23 cellular contexts compared by ENCODE assay signal in the genomic region with DNA sequence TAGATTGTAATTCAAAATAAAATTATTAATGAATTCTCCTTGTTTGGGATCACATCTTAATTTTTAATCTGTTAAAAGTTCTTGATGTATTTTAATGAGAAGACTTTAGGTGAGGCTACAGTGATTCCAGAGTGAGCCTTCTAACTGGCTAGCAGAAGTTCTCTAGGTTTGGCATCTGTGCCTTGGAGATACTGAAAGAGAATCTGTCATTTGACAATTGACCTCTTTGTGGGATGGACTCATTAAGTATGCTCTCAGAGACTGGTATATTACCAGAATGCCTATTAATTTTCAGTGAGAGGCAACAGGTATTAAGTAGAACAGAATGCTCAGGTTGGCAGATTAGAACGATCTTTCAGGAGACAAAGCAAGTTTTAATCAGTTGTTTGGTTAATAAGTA.
"Had no signal": no experiment of that assay in that cellular context is flagged by ENCODE, and none has a peak within 500 bp of the region (broad histone marks: within the 10 kb centered on the region; RNA-seq: fewer than 3 reads in every experiment).

No MANE protein-coding gene starts in this region.

- H3K4me1 ChIP-seq: right atrium auricular region, testis had no signal

- H3K27ac ChIP-seq: esophagus squamous epithelium, pancreas, right atrium auricular region, testis, transverse colon, WERI-Rb-1 had no signal

- H3K27ac Mint-ChIP-seq: activated CD4-positive, alpha-beta memory T cell treated with anti-CD3 and anti-CD28 coated beads, Interleukin-2, amount 10 ng/mL, durations not matched to agents 7 days and 5 days; activated CD4-positive, alpha-beta T cell treated with anti-CD3 and anti-CD28 coated beads, Interleukin-2, amount 10 ng/mL, durations not matched to agents 7 days and 5 days; activated naive CD8-positive, alpha-beta T cell treated with anti-CD3 and anti-CD28 coated beads, Interleukin-2, amount 50 U/mL, for 24 hours; activated T-helper 17 cell treated with anti-CD3 and anti-CD28 coated beads, Interleukin-2, amount 50 U/mL, for 72 hours; endodermal cell had no signal

- H3K9me3 ChIP-seq: esophagus squamous epithelium, pancreas, right atrium auricular region, testis, transverse colon had no signal

- H3K27me3 ChIP-seq: esophagus squamous epithelium, pancreas, right atrium auricular region, testis, transverse colon had no signal

- H3K4me3 Mint-ChIP-seq: activated CD4-positive, alpha-beta memory T cell treated with anti-CD3 and anti-CD28 coated beads, Interleukin-2, amount 10 ng/mL, durations not matched to agents 7 days and 5 days; activated CD4-positive, alpha-beta T cell treated with anti-CD3 and anti-CD28 coated beads, Interleukin-2, amount 10 ng/mL, durations not matched to agents 7 days and 5 days; activated naive CD8-positive, alpha-beta T cell treated with anti-CD3 and anti-CD28 coated beads, Interleukin-2, amount 50 U/mL, for 24 hours; activated T-cell treated with anti-CD3 and anti-CD28 coated beads, Interleukin-2, amount 50 U/mL, for 4 hours; activated T-helper 17 cell treated with anti-CD3 and anti-CD28 coated beads, Interleukin-2, amount 50 U/mL, for 72 hours; endodermal cell had no signal

- H3K27me3 Mint-ChIP-seq: activated CD4-positive, alpha-beta memory T cell treated with anti-CD3 and anti-CD28 coated beads, Interleukin-2, amount 10 ng/mL, durations not matched to agents 7 days and 5 days; activated CD4-positive, alpha-beta T cell treated with anti-CD3 and anti-CD28 coated beads, Interleukin-2, amount 10 ng/mL, durations not matched to agents 7 days and 5 days; activated naive CD8-positive, alpha-beta T cell treated with anti-CD3 and anti-CD28 coated beads, Interleukin-2, amount 50 U/mL, for 24 hours; activated T-helper 17 cell treated with anti-CD3 and anti-CD28 coated beads, Interleukin-2, amount 50 U/mL, for 72 hours had no signal

- H3K4me3 ChIP-seq: esophagus squamous epithelium, pancreas, right atrium auricular region, testis, transverse colon had no signal

- H3K9me3 Mint-ChIP-seq: activated CD4-positive, alpha-beta memory T cell treated with anti-CD3 and anti-CD28 coated beads, Interleukin-2, amount 10 ng/mL, durations not matched to agents 7 days and 5 days; activated CD4-positive, alpha-beta T cell treated with anti-CD3 and anti-CD28 coated beads, Interleukin-2, amount 10 ng/mL, durations not matched to agents 7 days and 5 days; activated naive CD8-positive, alpha-beta T cell treated with anti-CD3 and anti-CD28 coated beads, Interleukin-2, amount 50 U/mL, for 24 hours; activated T-cell treated with anti-CD3 and anti-CD28 coated beads, Interleukin-2, amount 50 U/mL, for 4 hours; activated T-helper 17 cell treated with anti-CD3 and anti-CD28 coated beads, Interleukin-2, amount 50 U/mL, for 72 hours; endodermal cell; nephron had no signal

- DNase-seq: activated CD4-positive, alpha-beta memory T cell treated with anti-CD3 and anti-CD28 coated beads, Interleukin-2, amount 10 ng/mL, durations not matched to agents 7 days and 5 days; activated CD4-positive, alpha-beta T cell treated with anti-CD3 and anti-CD28 coated beads for 1 hour; activated CD4-positive, alpha-beta T cell treated with anti-CD3 and anti-CD28 coated beads, Interleukin-2, amount 10 ng/mL, durations not matched to agents 7 days and 5 days; activated CD8-positive, alpha-beta memory T cell treated with anti-CD3 and anti-CD28 coated beads, Interleukin-2, amount 50 U/mL, for 48 hours; activated gamma-delta T cell treated with Interleukin-2 at 50 U/mL for 16 hours; activated naive CD4-positive, alpha-beta T cell treated with anti-CD3 and anti-CD28 coated beads, Interleukin-2, amount 50 U/mL, for 16 hours; activated naive CD8-positive, alpha-beta T cell treated with anti-CD3 and anti-CD28 coated beads, Interleukin-2, amount 50 U/mL, for 24 hours; activated T-cell treated with anti-CD3 and anti-CD28 coated beads, Interleukin-2, amount 50 U/mL, for 4 hours; amygdala; cortex of kidney; endodermal cell; esophagus squamous epithelium; foreskin melanocyte; hippocampal formation; mesenchymal stem cell; pancreas; stimulated activated naive CD4-positive, alpha-beta T cell treated with Interleukin-2 at 50 U/mL for 16 hours; testis; transverse colon; WERI-Rb-1 had no signal
